8 cellular contexts compared by ENCODE assay signal in genomic region chr15:74240002-74240568, GRCh38. TPM values are rescaled to one million over a fixed set of nuclear protein-coding genes. Genes with fewer than 3 reads are reported as not detected.
A peak's percentile ranks its signal among the peaks of the same experiment; 100 is the strongest.
DNase-seq lines count a peak whose midpoint lies in the region; ATAC-seq, FAIRE-seq and TF ChIP-seq lines count a peak whose summit lies in the region.

No MANE protein-coding gene starts in this region.

- H3K4me3 ChIP-seq in heart left ventricle (no peak overlapping the region), small intestine (ENCODE audit: low read depth in 1 of 2, low read length in 2 of 2) (no peak overlapping the region)

- ATAC-seq in heart left ventricle (peak; percentile 81 to 91 (median 86)), GM18502 (IDR thresholded peaks at IDR 0.05; ENCODE audit: poor library complexity, unreplicated experiment) (no peak)

- intact Hi-C loops in heart left ventricle (cut with DNase I): loop anchor here in 5 of 10 donors (5.0 to 10.0 kb wide), 5 partner anchors 55 to 113 kb away; partner anchors contain the start of gene ISLR2 (in 1 of the 5)

- TF ChIP-seq CTCF in VCaP (conservative IDR thresholded peaks at IDR 0.05): peak; percentile 88
- peak; percentile 32 to 69 (median 52) for TF ChIP-seq CTCF in heart left ventricle (IDR thresholded peaks at IDR 0.05)
- no peak for TF ChIP-seq CTCF in GM10248 (IDR thresholded peaks at IDR 0.05; ENCODE audit: control extremely low read depth, extremely low read depth, low read depth, missing control alignments)

- H3K27me3 ChIP-seq in heart left ventricle (peaks cover 0 to 2% (median 0%) of the 10 kb centered on the region in 9 donors), small intestine (ENCODE audit: control insufficient read depth in 2 of 2, insufficient read depth in 2 of 2, low read length in 2 of 2) (no peaks in the 10 kb centered on the region)

- 9 to 17% (median 11%) methylated on average over 4 to 5 of the region's 5 CpGs for WGBS in heart left ventricle, 4 donors
- whole genome bisulfite sequencing in small intestine, 3 donors: 3 to 20% (median 4%) methylated on average over 5 of the region's 5 CpGs

- H3K4me1 ChIP-seq in heart left ventricle (peaks cover 0 to 41% (median 28%) of the 10 kb centered on the region in 12 donors), small intestine (ENCODE audit: control insufficient read depth in 2 of 2, insufficient read depth in 1 of 2, low read depth in 1 of 2, low read length in 1 of 2) (no peaks in the 10 kb centered on the region)

- POLR2A ChIA-PET in GM10248 (lab: Yijun Ruan, JAX): no interaction called here

- no peak for TF ChIP-seq POLR2A in heart left ventricle (IDR thresholded peaks at IDR 0.05)

- no peaks in the 10 kb centered on the region for H3K9me3 ChIP-seq in heart left ventricle
- H3K9me3 ChIP-seq in small intestine (ENCODE audit: control insufficient read depth, low read depth): no peaks in the 10 kb centered on the region

- peak; percentile 91 for DNase-seq in D341Med (ENCODE audit: low spot score)
- DNase-seq in NCI-H146 (lab: John Stamatoyannopoulos, UW): peak; percentile 95
- peak; percentile 86 to 95 (median 91) for DNase-seq in heart left ventricle
- peak; percentile 86 for DNase-seq in small intestine
- DNase-seq in GM10248 (ENCODE audit: extremely low spot score): no peak
- no peak for DNase-seq in OCI-M2 (lab: John Stamatoyannopoulos, UW; ENCODE audit: unreplicated experiment)

- peak overlapping the region; percentile 83 for H3K27ac ChIP-seq in VCaP
- H3K27ac ChIP-seq in heart left ventricle: peak overlapping the region in 11 of 12 donors; percentile 24 to 76 (median 42)
- peak overlapping the region in 1 of 2 donors; percentile 47 for H3K27ac ChIP-seq in small intestine (ENCODE audit: low read depth in 1 of 2, low read length in 1 of 2)

- H3K36me3 ChIP-seq in heart left ventricle (no peaks in the 10 kb centered on the region), small intestine (ENCODE audit: control insufficient read depth in 2 of 2, insufficient read depth in 2 of 2, low read length in 2 of 2) (no peaks in the 10 kb centered on the region)

- FAIRE-seq in small intestine (lab: Jason Lieb, UNC): no peak

- CTCF ChIA-PET in GM10248 (lab: Yijun Ruan, JAX): no interaction called here

RNA-seq across cellular contexts. Expression of gene CCDC33, which starts 4.0 kb away (rescaled TPM):
- not detected for total RNA-seq in heart left ventricle
- polyA plus RNA-seq in heart left ventricle (under 1 TPM in 1 of 2 donors, not detected in 1; 0.08 TPM), small intestine (under 1 TPM in 1 of 3 donors, not detected in 2; 0.01 TPM)

RNA-seq across cellular contexts. Expression of gene STRA6, which starts 37.5 kb away (rescaled TPM):
- under 1 TPM in 2 of 9 donors, not detected in 7; 0.14 to 0.24 TPM for total RNA-seq in heart left ventricle
- polyA plus RNA-seq in heart left ventricle (under 1 TPM in 1 of 2 donors, not detected in 1; 0.08 TPM), small intestine (under 1 TPM in 1 of 3 donors, not detected in 2; 0.27 TPM)

Comparison
In these comparisons a context has a peak if more than half of its experiments do, and no peak if none do; other contexts are left out.
1. DNase-seq: peak in D341Med (single experiment), NCI-H146 (single experiment), heart left ventricle (5 of 5) and small intestine (single experiment); none in GM10248 (single experiment) and OCI-M2 (single experiment).